In the genomic region with DNA sequence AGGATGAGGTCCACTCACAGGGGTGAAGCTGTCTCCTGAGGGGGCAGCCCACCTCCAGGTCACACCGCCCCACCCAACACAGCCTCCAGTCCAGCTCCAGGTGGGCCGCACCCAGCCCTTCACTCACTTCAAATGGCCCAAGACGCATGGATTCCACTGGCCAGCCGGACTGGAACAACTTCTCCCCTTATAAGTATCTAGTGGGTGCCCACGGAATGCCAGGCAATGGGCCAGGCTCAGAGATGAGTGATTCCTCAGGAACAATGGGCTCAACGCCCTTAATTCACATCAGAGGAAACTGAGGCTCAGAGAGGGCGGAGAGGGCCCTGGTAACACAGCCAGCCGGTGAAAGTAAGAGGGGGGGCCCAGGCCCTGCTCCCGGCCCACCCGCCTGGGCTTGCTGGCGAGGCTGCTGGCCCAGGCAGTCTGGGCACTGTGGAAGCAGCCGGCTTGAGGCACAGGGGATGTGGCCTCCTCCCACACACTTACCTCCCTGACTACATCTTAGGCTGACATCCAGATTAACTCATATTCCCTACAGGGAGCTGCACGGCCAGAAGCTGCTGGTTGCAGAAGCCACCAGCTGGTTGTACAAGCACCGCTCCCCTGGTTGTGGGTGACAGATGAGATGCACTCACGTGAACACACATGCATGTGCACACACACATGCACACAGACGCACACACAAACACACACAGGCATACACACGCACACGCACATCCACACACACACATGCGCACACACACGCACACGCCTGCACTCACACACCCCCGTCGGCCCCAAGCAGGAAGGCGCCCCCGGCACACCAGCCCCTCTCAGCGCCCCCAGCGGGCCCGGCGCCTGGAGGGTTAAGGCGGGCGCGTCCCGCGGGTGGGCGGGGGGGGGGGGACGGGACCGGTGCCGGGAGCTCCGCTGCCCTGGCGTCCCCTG, we compare ENCODE assay signal across 7 cellular contexts. TPM values are rescaled to one million over a fixed set of nuclear protein-coding genes. Genes with fewer than 3 reads are reported as not detected.
DNase-seq lines count a peak whose midpoint lies in the region; ATAC-seq lines count a peak whose summit lies in the region.

No MANE protein-coding gene starts in this region.

- H3K4me3 ChIP-seq in GM23248: peak overlapping the region; percentile 68
- peak overlapping the region; percentile 74 to 81 for H3K4me3 ChIP-seq in stomach smooth muscle (ENCODE audit: low read length in 2 of 2)

- peak overlapping the region; percentile 49 for H3K4me2 ChIP-seq in GM23248 (ENCODE audit: unreplicated experiment)

- DNase-seq in GM23248 (peak; percentile 96), NCI-H2227 treated with DMSO at 0.1 percent for 48 hours (lab: John Stamatoyannopoulos, UW) (peak; percentile 29), cerebellar cortex (ENCODE audit: low spot score) (peak; percentile 31), kidney tubule cell (ENCODE audit: low spot score) (peak; percentile 76), middle frontal gyrus (ENCODE audit: extremely low spot score, low spot score) (no peak)

- H3K9me3 ChIP-seq in GM23248 (ENCODE audit: low read depth): no peaks in the 10 kb centered on the region
- H3K9me3 ChIP-seq in stomach smooth muscle (ENCODE audit: control insufficient read depth in 2 of 2, low read length in 2 of 2): no peaks in the 10 kb centered on the region

- WGBS in GM23248 (ENCODE audit: low coverage in 1 of 2, low lambda C conversion rate in 2 of 2, missing lambda C conversion rate in 2 of 2), 2 experiments: 8 to 17% methylated on average over 24 to 40 of the region's 40 CpGs

- H3K27me3 ChIP-seq in GM23248 (replicated peaks; ENCODE audit: insufficient read depth): no peaks in the 10 kb centered on the region
- no peaks in the 10 kb centered on the region for H3K27me3 ChIP-seq in stomach smooth muscle (ENCODE audit: control insufficient read depth in 1 of 2, insufficient read depth in 2 of 2, low read length in 2 of 2)

- 0 out of 2 replicates have a peak overlapping the region, but pooled peaks have one; percentile 37 for H2AFZ ChIP-seq in GM23248

- no peak for ATAC-seq in HG03135 (IDR thresholded peaks at IDR 0.05; ENCODE audit: unreplicated experiment)

- H3F3A ChIP-seq in GM23248 (ENCODE audit: insufficient read depth): peaks cover 4% of the 10 kb centered on the region; the same call in 1 of the 2 replicates

- no peaks in the 10 kb centered on the region for H4K20me1 ChIP-seq in GM23248 (ENCODE audit: insufficient read depth)

- peaks cover 9% of the 10 kb centered on the region; the same call in 1 of the 2 replicates for H3K36me3 ChIP-seq in GM23248 (ENCODE audit: low read depth)
- H3K36me3 ChIP-seq in stomach smooth muscle (ENCODE audit: control insufficient read depth in 2 of 2, insufficient read depth in 2 of 2, low read length in 2 of 2): peaks cover 10% of the 10 kb centered on the region in 2 donors

- H3K9ac ChIP-seq in GM23248 (peak overlapping the region; percentile 75), stomach smooth muscle (ENCODE audit: low read length in 2 of 2) (peak overlapping the region; percentile 29 to 62)

- peaks cover 32% of the 10 kb centered on the region for H3K79me2 ChIP-seq in GM23248 (ENCODE audit: insufficient read depth)

- in situ Hi-C loops in GM23248 (cut with MboI): no loop called here

- no peaks in the 10 kb centered on the region for H3K9me2 ChIP-seq in GM23248 (ENCODE audit: insufficient read depth)

- H3K27ac ChIP-seq in GM23248 (peak overlapping the region; percentile 75), stomach smooth muscle (ENCODE audit: low read length) (peak overlapping the region; percentile 76)

- H3K4me1 ChIP-seq in GM23248 (ENCODE audit: insufficient read depth): peaks cover 13% of the 10 kb centered on the region
- peaks cover 44% of the 10 kb centered on the region for H3K4me1 ChIP-seq in stomach smooth muscle (ENCODE audit: control insufficient read depth, insufficient read depth, low read length)

RNA-seq across cellular contexts. Expression of a gene that starts 1.0 kb away (rescaled TPM):
- 63.8 and 64.1 TPM in 2 replicates for total RNA-seq in GM23248 (2014; rRNA removed; shearing (Covaris generic))
- 13.5 and 13.8 TPM in 2 replicates for polyA plus RNA-seq in GM23248 (2016; fragmentation: Nextera tagmentation; extraction: Ambion mirVana)
